8 cellular contexts compared by ENCODE assay signal in the genomic region with DNA sequence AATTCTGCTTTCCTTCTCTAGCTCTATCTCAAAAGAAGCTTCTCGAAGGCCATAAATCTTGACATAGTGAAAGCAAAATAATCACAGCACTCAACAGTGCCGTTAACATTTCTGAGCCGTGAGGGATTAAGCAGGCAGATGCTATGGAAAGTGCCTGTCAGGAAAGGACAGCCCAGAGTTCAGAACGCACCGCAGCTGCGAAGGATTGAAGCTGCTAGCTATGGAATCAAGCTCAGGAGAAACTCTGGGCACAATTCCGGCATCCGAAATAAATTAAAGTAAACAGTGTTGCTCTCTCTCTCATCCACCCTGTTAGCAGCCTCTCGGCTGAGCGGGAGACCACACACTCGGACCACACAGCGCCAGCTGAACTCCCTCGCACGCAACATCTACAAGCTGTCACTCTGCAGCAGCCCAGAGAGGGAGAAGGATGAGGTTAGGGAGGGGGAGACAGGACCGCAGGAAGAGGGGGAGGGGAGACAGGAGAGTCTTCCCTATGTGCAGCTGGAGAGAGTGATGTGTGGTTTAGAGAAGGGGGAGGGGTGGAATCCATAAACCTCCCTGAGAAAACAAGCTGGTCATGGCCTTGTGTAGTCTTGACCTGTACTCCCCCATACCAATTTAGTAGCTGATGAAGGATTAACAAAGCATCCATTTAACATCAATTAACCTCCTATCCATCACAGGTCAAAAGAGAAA.
DNase-seq lines count a peak whose midpoint lies in the region; ATAC-seq and TF ChIP-seq lines count a peak whose summit lies in the region.

No MANE protein-coding gene starts in this region.

- no peak for ATAC-seq in stimulated activated naive CD8-positive, alpha-beta T cell treated with anti-CD3 and anti-CD28 coated beads, Interleukin-15, Interleukin-2, amounts not matched to agents 100 U/mL and 50 U/mL, for 24 hours
- no peak for ATAC-seq in GM19324 (IDR thresholded peaks at IDR 0.05; ENCODE audit: low FRiP score, unreplicated experiment)
- ATAC-seq in HG02763 (IDR thresholded peaks at IDR 0.05; ENCODE audit: unreplicated experiment): no peak

- H3K36me3 ChIP-seq in HUES48 (ENCODE audit: control insufficient read depth, insufficient read depth, low read length) (peaks cover 9% of the 10 kb centered on the region), WERI-Rb-1 (no peaks in the 10 kb centered on the region; the same call in 1 of the 2 replicates)

- H3K4me3 ChIP-seq in HUES48 (ENCODE audit: low read depth, low read length) (peak overlapping the region; percentile 41), WERI-Rb-1 (ENCODE audit: low read depth, low read length) (peak overlapping the region; percentile 35)

- H3K27me3 ChIP-seq in HUES48 (ENCODE audit: control insufficient read depth, insufficient read depth, low read length) (no peaks in the 10 kb centered on the region), WERI-Rb-1 (ENCODE audit: insufficient read depth, low read depth, severe bottlenecking) (no peaks in the 10 kb centered on the region)

- H3K4me1 ChIP-seq in HUES48 (ENCODE audit: control insufficient read depth, insufficient read depth, low read length): peaks cover 71% of the 10 kb centered on the region

- H3K9me3 ChIP-seq in HUES48 (ENCODE audit: control insufficient read depth, insufficient read depth, low read length): no peaks in the 10 kb centered on the region
- no peaks in the 10 kb centered on the region for H3K9me3 ChIP-seq in WERI-Rb-1 (ENCODE audit: severe bottlenecking)

- peak overlapping the region; percentile 43 for H3K9ac ChIP-seq in HUES48 (ENCODE audit: low read depth, low read length)

- DNase-seq in D341Med (ENCODE audit: low spot score) (peak; percentile 81), WERI-Rb-1 (peak; percentile 92), hepatic stellate cell (ENCODE audit: low spot score) (peak; percentile 77), SKM-1 treated with dmso at 0.1 percent for 144 hours (lab: John Stamatoyannopoulos, UW; ENCODE audit: unreplicated experiment) (no peak)
- DNase-seq in stimulated activated naive CD8-positive, alpha-beta T cell treated with anti-CD3 and anti-CD28 coated beads, Interleukin-15, Interleukin-2, amounts not matched to agents 100 U/mL and 50 U/mL, for 24 hours: peak; percentile 15

- H3K27ac ChIP-seq in HUES48 (ENCODE audit: low read depth, low read length) (peak overlapping the region; percentile 93), WERI-Rb-1 (peak overlapping the region; percentile 57)

- no peak for TF ChIP-seq CTCF in WERI-Rb-1 (IDR thresholded peaks at IDR 0.05; ENCODE audit: low read depth, low read length)
